16 cellular contexts compared by ENCODE assay signal in genomic region chr3:43192028-43192427, GRCh38.
"Had no signal": no experiment of that assay in that cellular context is flagged by ENCODE, and none has a peak within 500 bp of the region (broad histone marks: within the 10 kb centered on the region; RNA-seq: fewer than 3 reads in every experiment).

No MANE protein-coding gene starts in this region.

- H3K36me3 ChIP-seq: adrenal gland, gastroesophageal sphincter, left lung, thoracic aorta had no signal

- H3K27me3 ChIP-seq: adrenal gland, gastroesophageal sphincter, left lung had no signal

- ATAC-seq: gastroesophageal sphincter, left lung, sciatic nerve had no signal

- H3K4me3 Mint-ChIP-seq: activated B cell treated with CpG ODN at 0.5 μM for 24 hours; activated CD4-positive, alpha-beta T cell treated with anti-CD3 and anti-CD28 coated beads, Interleukin-2, amount 10 ng/mL, durations not matched to agents 7 days and 5 days; activated T-cell treated with anti-CD3 and anti-CD28 coated beads, Interleukin-2, amount 50 U/mL, for 4 hours; memory B cell had no signal

- H3K36me3 Mint-ChIP-seq: memory B cell had no signal

- H3K9me3 ChIP-seq: adrenal gland, gastroesophageal sphincter, left lung, thoracic aorta had no signal

- H3K4me1 ChIP-seq: adrenal gland, gastroesophageal sphincter had no signal

- DNase-seq: activated B cell treated with CpG ODN at 0.5 μM for 24 hours; activated CD4-positive, alpha-beta T cell treated with anti-CD3 and anti-CD28 coated beads, Interleukin-2, amount 10 ng/mL, durations not matched to agents 7 days and 5 days; activated gamma-delta T cell; activated T-cell treated with anti-CD3 and anti-CD28 coated beads, Interleukin-2, amount 50 U/mL, for 4 hours; adrenal gland; caudate nucleus; cortex of kidney; effector CD8-positive, alpha-beta T cell; left lung; stimulated activated CD4-positive, alpha-beta T cell treated with anti-CD3 and anti-CD28 coated beads, Interleukin-2, amount 100 ng/mL, for 24 hours; T-helper 1 cell had no signal

- H3K27ac Mint-ChIP-seq: activated B cell treated with CpG ODN at 0.5 μM for 24 hours, memory B cell had no signal

- H3K4me3 ChIP-seq: adrenal gland, gastroesophageal sphincter, left lung, thoracic aorta had no signal

- H3K27ac ChIP-seq: adrenal gland, gastroesophageal sphincter, left lung, thoracic aorta had no signal

- H3K9me3 Mint-ChIP-seq: activated B cell treated with CpG ODN at 0.5 μM for 24 hours, memory B cell had no signal

- H3K4me1 Mint-ChIP-seq: activated B cell treated with CpG ODN at 0.5 μM for 24 hours, memory B cell had no signal

- FAIRE-seq: keratinocyte had no signal
